Comparison of ENCODE assay signal across 2 cellular contexts in the genomic region with DNA sequence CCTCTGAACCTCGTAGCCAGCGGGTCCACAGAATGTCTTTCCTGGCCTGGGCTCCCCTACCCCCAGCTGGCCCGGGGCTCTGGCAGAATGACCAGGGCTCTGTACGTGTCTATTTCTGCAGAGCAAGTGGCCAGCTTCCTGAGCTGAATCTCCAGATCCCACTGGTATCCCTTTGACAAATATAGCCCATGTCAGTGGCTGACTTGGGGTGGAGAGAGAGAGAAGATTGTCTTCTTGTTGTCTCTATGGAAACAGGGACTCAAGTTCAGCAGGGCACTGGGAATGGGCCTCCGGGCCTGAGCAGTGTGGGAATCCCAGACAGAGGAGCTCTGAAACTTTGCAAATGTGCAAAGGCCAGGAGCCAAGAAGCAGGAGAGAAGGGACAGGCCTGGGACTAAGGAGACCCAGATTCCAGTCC.
TF ChIP-seq lines count a peak whose summit lies in the region.

No MANE protein-coding gene starts in this region.

TF ChIP-seq in SK-N-SH treated with all-trans-retinoic acid at 6 μM for 48 hours, 23 proteins besides CTCF, POLR2A, EP300 and RAD21 (continued from another document):
- TF ChIP-seq, protein P1, sequence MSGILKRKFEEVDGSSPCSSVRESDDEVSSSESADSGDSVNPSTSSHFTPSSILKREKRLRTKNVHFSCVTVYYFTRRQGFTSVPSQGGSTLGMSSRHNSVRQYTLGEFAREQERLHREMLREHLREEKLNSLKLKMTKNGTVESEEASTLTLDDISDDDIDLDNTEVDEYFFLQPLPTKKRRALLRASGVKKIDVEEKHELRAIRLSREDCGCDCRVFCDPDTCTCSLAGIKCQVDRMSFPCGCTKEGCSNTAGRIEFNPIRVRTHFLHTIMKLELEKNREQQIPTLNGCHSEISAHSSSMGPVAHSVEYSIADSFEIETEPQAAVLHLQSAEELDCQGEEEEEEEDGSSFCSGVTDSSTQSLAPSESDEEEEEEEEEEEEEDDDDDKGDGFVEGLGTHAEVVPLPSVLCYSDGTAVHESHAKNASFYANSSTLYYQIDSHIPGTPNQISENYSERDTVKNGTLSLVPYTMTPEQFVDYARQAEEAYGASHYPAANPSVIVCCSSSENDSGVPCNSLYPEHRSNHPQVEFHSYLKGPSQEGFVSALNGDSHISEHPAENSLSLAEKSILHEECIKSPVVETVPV (CRISPR knock-in tag; IDR thresholded peaks at IDR 0.05), result no peak
- TF ChIP-seq ZNF70 (CRISPR knock-in tag; IDR thresholded peaks at IDR 0.05), result no peak
- TF ChIP-seq ARNTL (CRISPR knock-in tag; IDR thresholded peaks at IDR 0.05; ENCODE audit: borderline replicate concordance, low read depth), result no peak
- no peak for TF ChIP-seq ZFP30 (CRISPR knock-in tag; IDR thresholded peaks at IDR 0.05)

TF ChIP-seq in SK-N-SH, 30 proteins besides CTCF, POLR2A, EP300 and RAD21 (continued from another document):
- TF ChIP-seq, protein P2, sequence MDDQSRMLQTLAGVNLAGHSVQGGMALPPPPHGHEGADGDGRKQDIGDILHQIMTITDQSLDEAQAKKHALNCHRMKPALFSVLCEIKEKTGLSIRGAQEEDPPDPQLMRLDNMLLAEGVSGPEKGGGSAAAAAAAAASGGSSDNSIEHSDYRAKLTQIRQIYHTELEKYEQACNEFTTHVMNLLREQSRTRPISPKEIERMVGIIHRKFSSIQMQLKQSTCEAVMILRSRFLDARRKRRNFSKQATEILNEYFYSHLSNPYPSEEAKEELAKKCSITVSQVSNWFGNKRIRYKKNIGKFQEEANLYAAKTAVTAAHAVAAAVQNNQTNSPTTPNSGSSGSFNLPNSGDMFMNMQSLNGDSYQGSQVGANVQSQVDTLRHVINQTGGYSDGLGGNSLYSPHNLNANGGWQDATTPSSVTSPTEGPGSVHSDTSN (IDR thresholded peaks at IDR 0.05), result no peak
- TF ChIP-seq, protein P3, sequence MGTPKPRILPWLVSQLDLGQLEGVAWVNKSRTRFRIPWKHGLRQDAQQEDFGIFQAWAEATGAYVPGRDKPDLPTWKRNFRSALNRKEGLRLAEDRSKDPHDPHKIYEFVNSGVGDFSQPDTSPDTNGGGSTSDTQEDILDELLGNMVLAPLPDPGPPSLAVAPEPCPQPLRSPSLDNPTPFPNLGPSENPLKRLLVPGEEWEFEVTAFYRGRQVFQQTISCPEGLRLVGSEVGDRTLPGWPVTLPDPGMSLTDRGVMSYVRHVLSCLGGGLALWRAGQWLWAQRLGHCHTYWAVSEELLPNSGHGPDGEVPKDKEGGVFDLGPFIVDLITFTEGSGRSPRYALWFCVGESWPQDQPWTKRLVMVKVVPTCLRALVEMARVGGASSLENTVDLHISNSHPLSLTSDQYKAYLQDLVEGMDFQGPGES (IDR thresholded peaks at IDR 0.05; ENCODE audit: low read depth, low read length), result no peak
- TF ChIP-seq SIN3A (IDR thresholded peaks at IDR 0.05; ENCODE audit: borderline replicate concordance, low read depth, low read length) (no peak), ELF1 (IDR thresholded peaks at IDR 0.05) (no peak), TCF12 (IDR thresholded peaks at IDR 0.05) (no peak), RFX5 (IDR thresholded peaks at IDR 0.05; ENCODE audit: low read length) (no peak), NRF1 (IDR thresholded peaks at IDR 0.05; ENCODE audit: low read depth, low read length) (no peak), NFIC (IDR thresholded peaks at IDR 0.05; ENCODE audit: borderline replicate concordance) (no peak), JUND (IDR thresholded peaks at IDR 0.05) (no peak), GABPA (IDR thresholded peaks at IDR 0.05; ENCODE audit: low read depth) (no peak), GATA2 (CRISPR knock-in tag; IDR thresholded peaks at IDR 0.05) (no peak), FOSL2 (IDR thresholded peaks at IDR 0.05; ENCODE audit: borderline replicate concordance, low read depth) (no peak), RCOR1 (IDR thresholded peaks at IDR 0.05; ENCODE audit: low read length) (no peak), SMC3 (IDR thresholded peaks at IDR 0.05; ENCODE audit: low read depth, low read length) (no peak), YY1 (IDR thresholded peaks at IDR 0.05; ENCODE audit: low read depth) (no peak), TEAD4 (IDR thresholded peaks at IDR 0.05; ENCODE audit: borderline replicate concordance, insufficient read depth) (no peak)
- TF ChIP-seq, protein P4, sequence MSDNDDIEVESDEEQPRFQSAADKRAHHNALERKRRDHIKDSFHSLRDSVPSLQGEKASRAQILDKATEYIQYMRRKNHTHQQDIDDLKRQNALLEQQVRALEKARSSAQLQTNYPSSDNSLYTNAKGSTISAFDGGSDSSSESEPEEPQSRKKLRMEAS (IDR thresholded peaks at IDR 0.05; ENCODE audit: low read depth), result no peak
- TF ChIP-seq, protein P5, sequence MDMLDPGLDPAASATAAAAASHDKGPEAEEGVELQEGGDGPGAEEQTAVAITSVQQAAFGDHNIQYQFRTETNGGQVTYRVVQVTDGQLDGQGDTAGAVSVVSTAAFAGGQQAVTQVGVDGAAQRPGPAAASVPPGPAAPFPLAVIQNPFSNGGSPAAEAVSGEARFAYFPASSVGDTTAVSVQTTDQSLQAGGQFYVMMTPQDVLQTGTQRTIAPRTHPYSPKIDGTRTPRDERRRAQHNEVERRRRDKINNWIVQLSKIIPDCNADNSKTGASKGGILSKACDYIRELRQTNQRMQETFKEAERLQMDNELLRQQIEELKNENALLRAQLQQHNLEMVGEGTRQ (IDR thresholded peaks at IDR 0.05; ENCODE audit: borderline replicate concordance, low read depth, low read length), result no peak
